8 cellular contexts compared by ENCODE assay signal in the genomic region with DNA sequence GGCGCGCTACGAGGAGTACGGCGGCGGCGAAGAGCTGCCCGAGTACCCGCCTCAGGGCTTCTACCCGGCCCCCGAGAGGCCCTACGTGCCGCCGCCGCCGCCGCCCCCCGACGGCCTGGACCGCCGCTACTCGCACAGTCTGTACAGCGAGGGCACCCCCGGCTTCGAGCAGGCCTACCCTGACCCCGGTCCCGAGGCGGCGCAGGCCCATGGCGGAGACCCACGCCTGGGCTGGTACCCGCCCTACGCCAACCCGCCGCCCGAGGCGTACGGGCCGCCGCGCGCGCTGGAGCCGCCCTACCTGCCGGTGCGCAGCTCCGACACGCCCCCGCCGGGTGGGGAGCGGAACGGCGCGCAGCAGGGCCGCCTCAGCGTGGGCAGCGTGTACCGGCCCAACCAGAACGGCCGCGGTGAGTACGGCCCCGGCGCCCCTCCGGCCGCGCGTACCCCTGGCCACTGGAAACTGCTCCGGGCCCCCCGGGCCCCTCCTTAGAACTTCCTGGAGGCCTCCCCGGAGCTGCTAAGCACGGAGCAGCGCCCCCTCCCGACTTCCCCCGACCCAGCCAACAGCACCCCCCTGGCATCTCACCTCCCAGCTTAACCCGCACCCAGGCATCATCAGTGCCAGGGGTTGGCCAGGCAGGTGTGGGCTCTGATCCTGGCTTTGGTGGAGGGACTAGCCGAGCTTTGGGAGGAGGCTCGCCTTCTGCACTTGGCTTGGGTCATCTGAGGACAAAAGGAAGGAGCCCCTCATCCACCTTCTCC. TPM values are rescaled to one million over a fixed set of nuclear protein-coding genes. Genes with fewer than 3 reads are reported as not detected.
DNase-seq lines count a peak whose midpoint lies in the region; ATAC-seq and TF ChIP-seq lines count a peak whose summit lies in the region.

No MANE protein-coding gene starts in this region.

- no peaks in the 10 kb centered on the region for H3K27me3 ChIP-seq in A673 (replicated peaks; ENCODE audit: insufficient read depth, low read depth, low read length, poor library complexity)
- no peaks in the 10 kb centered on the region for H3K27me3 ChIP-seq in Peyer's patch
- H3K27me3 ChIP-seq in upper lobe of left lung: peaks cover 0 to 3% (median 1%) of the 10 kb centered on the region in 4 donors

- TF ChIP-seq EP300 in upper lobe of left lung (IDR thresholded peaks at IDR 0.05): no peak

- DNase-seq in A673 (ENCODE audit: low spot score): peak; percentile 73
- peak; percentile 66 to 85 (median 83) for DNase-seq in Peyer's patch
- peak; percentile 92 for DNase-seq in activated effector memory CD4-positive, alpha-beta T cell treated with anti-CD3 and anti-CD28 coated beads, Interleukin-2, amount 50 U/mL, for 16 hours
- peak; percentile 77 for DNase-seq in glutamatergic neuron
- DNase-seq in posterior vena cava (ENCODE audit: low spot score): peak; percentile 91
- DNase-seq in upper lobe of left lung: peak; percentile 65 to 95
- DNase-seq in epidermal melanocyte (ENCODE audit: insufficient read length, low spot score): no peak

- H3K4me1 Mint-ChIP-seq in glutamatergic neuron (ENCODE audit: low read depth, unreplicated experiment): peaks cover 49% of the 10 kb centered on the region

- peak overlapping the region; percentile 89 for H3K27ac ChIP-seq in A673 (ENCODE audit: low read depth, low read length, poor library complexity, severe bottlenecking)
- peak overlapping the region; percentile 57 to 82 (median 72) for H3K27ac ChIP-seq in Peyer's patch
- H3K27ac ChIP-seq in upper lobe of left lung: peak overlapping the region; percentile 62 to 87 (median 74)

- TF ChIP-seq CTCF in A673 (conservative IDR thresholded peaks at IDR 0.05; ENCODE audit: low read depth, low read length): peak; percentile 73
- peak in 5 of 6 experiments; percentile 44 to 58 (median 53) for TF ChIP-seq CTCF in Peyer's patch (IDR thresholded peaks at IDR 0.05)
- TF ChIP-seq CTCF in glutamatergic neuron (IDR thresholded peaks at IDR 0.05; ENCODE audit: partially characterized antibody, unreplicated experiment): peak; percentile 65
- peak; percentile 36 to 71 (median 55) for TF ChIP-seq CTCF in upper lobe of left lung (IDR thresholded peaks at IDR 0.05)

- H3K4me3 ChIP-seq in A673 (ENCODE audit: low read depth, low read length, poor library complexity, severe bottlenecking): peak overlapping the region; percentile 86
- H3K4me3 ChIP-seq in Peyer's patch: peak overlapping the region; percentile 44 to 78 (median 69)
- peak overlapping the region; percentile 41 to 64 (median 55) for H3K4me3 ChIP-seq in upper lobe of left lung

- H3K4me3 Mint-ChIP-seq in glutamatergic neuron (ENCODE audit: unreplicated experiment): peak overlapping the region; percentile 99

- H3K4me1 ChIP-seq in A673 (ENCODE audit: insufficient read depth, low read length, poor library complexity, severe bottlenecking) (peaks cover 44% of the 10 kb centered on the region), Peyer's patch (peaks cover 0 to 65% (median 10%) of the 10 kb centered on the region in 4 donors), upper lobe of left lung (peaks cover 42 to 53% (median 48%) of the 10 kb centered on the region in 4 donors)

- no peak for TF ChIP-seq POLR2A in Peyer's patch (IDR thresholded peaks at IDR 0.05)
- peak in 1 of 4 donors; percentile 31 for TF ChIP-seq POLR2A in upper lobe of left lung (IDR thresholded peaks at IDR 0.05)

- CTCF ChIA-PET in A673 (lab: Charles Lee): interaction anchor here (0.6 to 1.6 kb wide), 10 partner anchors 13 to 1566 kb away, joined by 3 to 15 read pairs (median 6); no protein-coding TSS in a partner anchor

- 2 to 6% methylated on average over 8 to 20 of the region's 78 CpGs for WGBS in upper lobe of left lung, 2 donors

- intact Hi-C loops in A673 (cut with micrococcal nuclease; ENCODE audit: unreplicated experiment): no loop called here
- intact Hi-C loops in posterior vena cava (cut with DNase I): loop anchor here in 1 of 2 donors (10.0 kb wide), 1 partner anchor 233 kb away; no protein-coding TSS in a partner anchor

- no peaks in the 10 kb centered on the region for H3K36me3 Mint-ChIP-seq in glutamatergic neuron (ENCODE audit: unreplicated experiment)

- H3K27me3 Mint-ChIP-seq in glutamatergic neuron (ENCODE audit: unreplicated experiment): peaks cover 14% of the 10 kb centered on the region

- peak overlapping the region; percentile 93 for H3K27ac Mint-ChIP-seq in glutamatergic neuron (ENCODE audit: unreplicated experiment)

- no TSS peak for BruUV-seq in A673 (replicated peaks; lab: Mats Ljungman, UMichigan)

- ATAC-seq in GM21515 (IDR thresholded peaks at IDR 0.05; ENCODE audit: unreplicated experiment) (peak; percentile 63), upper lobe of left lung (ENCODE audit: low FRiP score in 2 of 2) (peak; percentile 57 to 62)

- H3K36me3 ChIP-seq in A673 (ENCODE audit: insufficient read depth, low read length, poor library complexity, severe bottlenecking) (peaks cover 14% of the 10 kb centered on the region), Peyer's patch (no peaks in the 10 kb centered on the region), upper lobe of left lung (no peaks in the 10 kb centered on the region)

- H3K9me3 Mint-ChIP-seq in glutamatergic neuron (ENCODE audit: unreplicated experiment): peaks cover 21% of the 10 kb centered on the region

- H3K9me3 ChIP-seq in A673 (ENCODE audit: low read depth, low read length, poor library complexity, severe bottlenecking) (no peaks in the 10 kb centered on the region), Peyer's patch (peaks cover 0 to 3% (median 0%) of the 10 kb centered on the region in 4 donors), upper lobe of left lung (no peaks in the 10 kb centered on the region)

- POLR2A ChIA-PET in A673 (lab: Charles Lee; ENCODE audit: low non-redundant PET): no interaction called here

RNA-seq across cellular contexts. Expression of a gene that starts 1.4 kb away (rescaled TPM):
- total RNA-seq in A673 (2021) (117 and 128 TPM in 2 replicates), Peyer's patch (1 to 10 TPM; 1.8 to 8.3 (median 5.4) TPM), glutamatergic neuron (ENCODE audit: unreplicated experiment) (163 TPM), posterior vena cava (100 to 1,000 TPM in 1 of 2 donors, 10 to 100 TPM in 1; 94.6 to 110 TPM), upper lobe of left lung (10 to 100 TPM in 2 of 6 donors, 1 to 10 TPM in 4; 6.0 to 25.9 (median 8.0) TPM)

RNA-seq across cellular contexts. Expression of a gene that starts 54.3 kb away (rescaled TPM):
- total RNA-seq in A673 (2021) (not detected in 2 replicates), Peyer's patch (not detected), glutamatergic neuron (ENCODE audit: unreplicated experiment) (not detected), posterior vena cava (not detected), upper lobe of left lung (not detected)
